Comparison of ENCODE assay signal across 19 cellular contexts in the genomic region with DNA sequence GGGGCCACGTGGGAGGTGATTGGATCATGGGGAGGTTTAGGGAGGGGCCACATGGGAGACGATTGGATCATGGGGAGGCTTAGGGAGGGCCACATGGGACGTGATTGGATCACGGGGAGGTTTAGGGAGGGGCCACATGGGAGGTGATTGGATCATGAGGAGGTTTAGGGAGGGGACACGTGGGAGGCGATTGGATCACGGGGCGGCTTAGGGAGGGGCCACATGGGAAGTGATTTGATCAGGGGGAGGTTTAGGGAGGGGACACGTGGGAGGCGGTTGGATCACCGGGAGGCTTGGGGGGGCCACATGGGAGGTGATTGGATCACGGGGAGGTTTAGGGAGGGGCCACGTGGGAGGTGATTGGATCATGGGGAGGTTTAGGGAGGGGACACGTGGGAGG. TPM values are rescaled to one million over a fixed set of nuclear protein-coding genes. Genes with fewer than 3 reads are reported as not detected.
A peak's percentile ranks its signal among the peaks of the same experiment; 100 is the strongest.
DNase-seq lines count a peak whose midpoint lies in the region; ATAC-seq lines count a peak whose summit lies in the region.
"Had no signal": no experiment of that assay in that cellular context is flagged by ENCODE, and none has a peak within 500 bp of the region (broad histone marks: within the 10 kb centered on the region; RNA-seq: fewer than 3 reads in every experiment).

No MANE protein-coding gene starts in this region.

- ATAC-seq in HG02852 (IDR thresholded peaks at IDR 0.05; ENCODE audit: unreplicated experiment) (no peak), HG03045 (IDR thresholded peaks at IDR 0.05; ENCODE audit: unreplicated experiment) (no peak)
- ATAC-seq: GM12878 had no signal

- no peak overlapping the region for H3K9ac ChIP-seq in Karpas-422 (ENCODE audit: low read length)
- H3K9ac ChIP-seq: BLaER1 treated with 17β-estradiol and CSF1 and Interleukin-3, amounts not matched to agents 10 nM and 100 nM; GM23248 had no signal

- no peaks in the 10 kb centered on the region for H4K20me1 ChIP-seq in Karpas-422 (ENCODE audit: insufficient read depth, low read depth, low read length)
- H4K20me1 ChIP-seq: BLaER1 treated with 17β-estradiol and CSF1 and Interleukin-3, amounts not matched to agents 10 nM and 100 nM had no signal

- H3K27me3 ChIP-seq in Karpas-422 (ENCODE audit: low read length): no peaks in the 10 kb centered on the region; the same call in 1 of the 2 replicates
- H3K27me3 ChIP-seq: BLaER1 treated with 17β-estradiol and CSF1 and Interleukin-3, amounts not matched to agents 10 nM and 100 nM had no signal

- DNase-seq in NCI-H82 (lab: John Stamatoyannopoulos, UW) (peak; percentile 20), NCI-H82 treated with DMSO at 0.1 percent for 48 hours (lab: John Stamatoyannopoulos, UW; ENCODE audit: unreplicated experiment) (no peak), Karpas-422 (peak; percentile 56), mesenteric fat pad (ENCODE audit: low spot score) (peak; percentile 8)
- DNase-seq: CD4-positive, alpha-beta T cell; CD8-positive, alpha-beta memory T cell; DMS 273 treated with DMSO at 0.1 percent for 48 hours; DMS79; EL; GDM1; GM23248; H7; HCEC 1CT had no signal

- no peaks in the 10 kb centered on the region for H3K4me1 ChIP-seq in Karpas-422 (ENCODE audit: low read length)

- H3K9me3 ChIP-seq in Karpas-422 (ENCODE audit: low read length): peaks cover 4% of the 10 kb centered on the region; the same call in 1 of the 2 replicates

- no peaks in the 10 kb centered on the region for H3K36me3 ChIP-seq in Karpas-422 (ENCODE audit: insufficient read depth, low read length)
- H3K36me3 ChIP-seq: BLaER1 treated with 17β-estradiol and CSF1 and Interleukin-3, amounts not matched to agents 10 nM and 100 nM had no signal

- H3K79me2 ChIP-seq in Karpas-422 (ENCODE audit: low read length): no peaks in the 10 kb centered on the region

- no peak overlapping the region for H3K4me3 ChIP-seq in Karpas-422 (ENCODE audit: low read length)
- H3K4me3 ChIP-seq: BLaER1 treated with 17β-estradiol and CSF1 and Interleukin-3, amounts not matched to agents 10 nM and 100 nM; GM12878; GM23248 had no signal

- H2AFZ ChIP-seq in Karpas-422 (ENCODE audit: low read length): no peak overlapping the region
- H2AFZ ChIP-seq: GM23248 had no signal

- H3K9me2 ChIP-seq in Karpas-422 (replicated peaks; ENCODE audit: insufficient read depth, low read length): no peaks in the 10 kb centered on the region

- H3K4me2 ChIP-seq in Karpas-422 (ENCODE audit: low read depth, low read length, poor library complexity, severe bottlenecking): no peak overlapping the region
- H3K4me2 ChIP-seq: BLaER1 treated with 17β-estradiol and CSF1 and Interleukin-3, amounts not matched to agents 10 nM and 100 nM had no signal

- no peak overlapping the region for H3K27ac ChIP-seq in Karpas-422 (ENCODE audit: low read length)
- H3K27ac ChIP-seq: 22Rv1; BLaER1 treated with 17β-estradiol and CSF1 and Interleukin-3, amounts not matched to agents 10 nM and 100 nM; GM23248 had no signal

RNA-seq across cellular contexts. Expression of gene SALL3, which starts 22.5 kb away (rescaled TPM):
- total RNA-seq in Karpas-422 (2014; rRNA removed; shearing (Covaris generic); ENCODE audit: low replicate concordance): not detected in 2 replicates
- total RNA-seq in mesenteric fat pad: not detected
- total RNA-seq: B cell; CD8-positive, alpha-beta memory T cell; GM23248 had no signal
